In genomic region chr12:131808744-131809371, GRCh38 we compare ENCODE assay signal across 8 cellular contexts. TPM values are rescaled to one million over a fixed set of nuclear protein-coding genes. Genes with fewer than 3 reads are reported as not detected.
DNase-seq lines count a peak whose midpoint lies in the region; ATAC-seq and TF ChIP-seq lines count a peak whose summit lies in the region.

No MANE protein-coding gene starts in this region.

- POLR2A ChIA-PET in CD8-positive, alpha-beta T cell (lab: Charles Lee), result no interaction called here
- POLR2A ChIA-PET in activated CD8-positive, alpha-beta T cell treated with anti-CD3 and anti-CD28 coated beads, Interleukin-2, amount 10 ng/mL, durations not matched to agents 7 days and 5 days (lab: Charles Lee), result no interaction called here

- no peaks in the 10 kb centered on the region for H4K20me1 ChIP-seq in GM23338 (replicated peaks; ENCODE audit: insufficient read depth)

- H3K9me3 Mint-ChIP-seq in CD8-positive, alpha-beta T cell, result peaks cover 6% of the 10 kb centered on the region
- H3K9me3 Mint-ChIP-seq in GM23338, result peaks cover 21% of the 10 kb centered on the region
- H3K9me3 Mint-ChIP-seq in activated CD8-positive, alpha-beta T cell treated with anti-CD3 and anti-CD28 coated beads, Interleukin-2, amount 10 ng/mL, durations not matched to agents 7 days and 5 days (ENCODE audit: insufficient read depth), result peaks cover 7% of the 10 kb centered on the region

- WGBS in esophagus muscularis mucosa, result 68% methylated on average over 44 of the region's 44 CpGs

- no peak overlapping the region for H3K4me3 ChIP-seq in CD8-positive, alpha-beta T cell (ENCODE audit: low read depth, low read length)
- H3K4me3 ChIP-seq in GM23338, result no peak overlapping the region
- peak overlapping the region in 2 of 4 donors; percentile 40 to 41 for H3K4me3 ChIP-seq in esophagus muscularis mucosa

- H3K9me2 ChIP-seq in GM23338 (ENCODE audit: insufficient read depth), result no peaks in the 10 kb centered on the region

- peaks cover 2% of the 10 kb centered on the region for H3K36me3 Mint-ChIP-seq in CD8-positive, alpha-beta T cell
- H3K36me3 Mint-ChIP-seq in GM23338 (ENCODE audit: low read depth), result peaks cover 11% of the 10 kb centered on the region
- peaks cover 4% of the 10 kb centered on the region for H3K36me3 Mint-ChIP-seq in activated CD8-positive, alpha-beta T cell treated with anti-CD3 and anti-CD28 coated beads, Interleukin-2, amount 10 ng/mL, durations not matched to agents 7 days and 5 days (ENCODE audit: low read depth)

- H3K79me2 ChIP-seq in GM23338 (replicated peaks; ENCODE audit: insufficient read depth), result no peaks in the 10 kb centered on the region

- no peak for TF ChIP-seq CTCF in CD8-positive, alpha-beta T cell (IDR thresholded peaks at IDR 0.05)
- TF ChIP-seq CTCF in GM23338 (conservative IDR thresholded peaks at IDR 0.05; ENCODE audit: low read depth in 2 of 2) (no peak), esophagus muscularis mucosa (IDR thresholded peaks at IDR 0.05) (no peak)

- no peaks in the 10 kb centered on the region for H3K4me1 Mint-ChIP-seq in CD8-positive, alpha-beta T cell (ENCODE audit: low read depth)
- peaks cover 6% of the 10 kb centered on the region; the same call in 2 of the 3 replicates for H3K4me1 Mint-ChIP-seq in GM23338
- H3K4me1 Mint-ChIP-seq in activated CD8-positive, alpha-beta T cell treated with anti-CD3 and anti-CD28 coated beads, Interleukin-2, amount 10 ng/mL, durations not matched to agents 7 days and 5 days (ENCODE audit: low read depth), result no peaks in the 10 kb centered on the region

- H3K27me3 Mint-ChIP-seq in CD8-positive, alpha-beta T cell (ENCODE audit: low read depth), result no peaks in the 10 kb centered on the region
- peaks cover 11% of the 10 kb centered on the region for H3K27me3 Mint-ChIP-seq in GM23338 (ENCODE audit: insufficient read depth, low read depth, poor library complexity)
- no peaks in the 10 kb centered on the region for H3K27me3 Mint-ChIP-seq in activated CD8-positive, alpha-beta T cell treated with anti-CD3 and anti-CD28 coated beads, Interleukin-2, amount 10 ng/mL, durations not matched to agents 7 days and 5 days (ENCODE audit: low read depth)

- no peaks in the 10 kb centered on the region for H3K4me1 ChIP-seq in CD8-positive, alpha-beta T cell (ENCODE audit: insufficient read depth, low read length)
- H3K4me1 ChIP-seq in GM23338 (ENCODE audit: insufficient read depth) (peaks cover 8% of the 10 kb centered on the region), esophagus muscularis mucosa (peaks cover 0 to 7% (median 6%) of the 10 kb centered on the region in 4 donors)

- TF ChIP-seq POLR2A in esophagus muscularis mucosa (IDR thresholded peaks at IDR 0.05; ENCODE audit: low read depth), result no peak

- H3K4me3 Mint-ChIP-seq in CD8-positive, alpha-beta T cell, result peak overlapping the region; percentile 53
- H3K4me3 Mint-ChIP-seq in GM23338, result no peak overlapping the region
- peak overlapping the region; percentile 45 for H3K4me3 Mint-ChIP-seq in activated CD8-positive, alpha-beta T cell treated with anti-CD3 and anti-CD28 coated beads, Interleukin-2, amount 10 ng/mL, durations not matched to agents 7 days and 5 days

- H3K27me3 ChIP-seq in CD8-positive, alpha-beta T cell (ENCODE audit: insufficient read depth, low read length), result no peaks in the 10 kb centered on the region
- H3K27me3 ChIP-seq in GM23338 (ENCODE audit: insufficient read depth) (no peaks in the 10 kb centered on the region), esophagus muscularis mucosa (no peaks in the 10 kb centered on the region)

- H3F3A ChIP-seq in GM23338 (replicated peaks; ENCODE audit: low read depth), result no peaks in the 10 kb centered on the region; the same call in 1 of the 2 replicates

- no peaks in the 10 kb centered on the region for H3K9me3 ChIP-seq in CD8-positive, alpha-beta T cell (ENCODE audit: low read length)
- H3K9me3 ChIP-seq in esophagus muscularis mucosa, result peaks cover 0 to 7% (median 0%) of the 10 kb centered on the region in 4 donors

- no peak overlapping the region for H3K27ac ChIP-seq in CD8-positive, alpha-beta T cell (ENCODE audit: low read depth, low read length)
- H3K27ac ChIP-seq in GM23338 (ENCODE audit: low read depth) (no peak overlapping the region), esophagus muscularis mucosa (replicated peaks in 1 of 4) (no peak overlapping the region)

- intact Hi-C loops in CD8-positive, alpha-beta T cell (cut with DNase I, micrococcal nuclease), result no loop called here
- intact Hi-C loops in esophagus muscularis mucosa (cut with DNase I) (no loop called here), head of caudate nucleus (cut with DNase I) (no loop called here)

- H3K27ac Mint-ChIP-seq in CD8-positive, alpha-beta T cell, result no peak overlapping the region
- no peak overlapping the region for H3K27ac Mint-ChIP-seq in GM23338
- H3K27ac Mint-ChIP-seq in activated CD8-positive, alpha-beta T cell treated with anti-CD3 and anti-CD28 coated beads, Interleukin-2, amount 10 ng/mL, durations not matched to agents 7 days and 5 days, result no peak overlapping the region

- no peaks in the 10 kb centered on the region for H3K36me3 ChIP-seq in CD8-positive, alpha-beta T cell (ENCODE audit: insufficient read depth, low read length)
- H3K36me3 ChIP-seq in GM23338 (ENCODE audit: insufficient read depth) (no peaks in the 10 kb centered on the region), esophagus muscularis mucosa (no peaks in the 10 kb centered on the region)

- H2AFZ ChIP-seq in GM23338, result peak overlapping the region; percentile 59; the same call in 1 of the 2 replicates

- TF ChIP-seq EP300 in esophagus muscularis mucosa (IDR thresholded peaks at IDR 0.05), result no peak

- peak; percentile 54 for ATAC-seq in CD8-positive, alpha-beta T cell
- ATAC-seq in GM23338, result peak; percentile 67
- peak; percentile 67 for ATAC-seq in activated CD8-positive, alpha-beta T cell treated with anti-CD3 and anti-CD28 coated beads, Interleukin-2, amount 10 ng/mL, durations not matched to agents 7 days and 5 days

- DNase-seq in CD8-positive, alpha-beta T cell, result peak in 2 of 7 experiments; percentile 46 to 72
- DNase-seq in GM23338 (ENCODE audit: low spot score), result peak; percentile 58
- DNase-seq in activated CD8-positive, alpha-beta T cell treated with anti-CD3 and anti-CD28 coated beads, Interleukin-2, amount 10 ng/mL, durations not matched to agents 7 days and 5 days, result peak; percentile 35
- DNase-seq in hepatic stellate cell (ENCODE audit: low spot score), result peak; percentile 57
- no peak for DNase-seq in NCI-H69 (lab: John Stamatoyannopoulos, UW)
- DNase-seq in esophagus muscularis mucosa (ENCODE audit: extremely low spot score), result no peak
- no peak for DNase-seq in head of caudate nucleus
- DNase-seq in NCI-H1048 (lab: John Stamatoyannopoulos, UW), result no peak

- H3K4me2 ChIP-seq in GM23338, result no peak overlapping the region

- CTCF ChIA-PET in CD8-positive, alpha-beta T cell (lab: Charles Lee), result no interaction called here
- CTCF ChIA-PET in activated CD8-positive, alpha-beta T cell treated with anti-CD3 and anti-CD28 coated beads, Interleukin-2, amount 10 ng/mL, durations not matched to agents 7 days and 5 days (lab: Charles Lee), result no interaction called here

TF ChIP-seq in GM23338, 12 proteins besides CTCF, POLR2A, EP300 and RAD21 (continues in another document):
- TF ChIP-seq REST (IDR thresholded peaks at IDR 0.05; ENCODE audit: unreplicated experiment) (no peak), POLR2AphosphoS5 (IDR thresholded peaks at IDR 0.05; ENCODE audit: low read depth) (no peak), EZH2 (IDR thresholded peaks at IDR 0.05; ENCODE audit: low read depth, unreplicated experiment) (no peak), JUNB (IDR thresholded peaks at IDR 0.05; ENCODE audit: unreplicated experiment) (no peak), EZH2phosphoT487 (IDR thresholded peaks at IDR 0.05; ENCODE audit: unreplicated experiment) (no peak), ETS1 (IDR thresholded peaks at IDR 0.05) (no peak), STAT1 (IDR thresholded peaks at IDR 0.05; ENCODE audit: unreplicated experiment) (no peak), CREB1 (CRISPR knock-in tag; IDR thresholded peaks at IDR 0.05; ENCODE audit: low read depth) (no peak)

RNA-seq across cellular contexts. Expression of gene MMP17, which starts 19.3 kb away (rescaled TPM):
- total RNA-seq in CD8-positive, alpha-beta T cell, result under 1 TPM; 0.33 to 0.90 TPM
- 26.8 and 48.5 TPM in 2 replicates for total RNA-seq in GM23338 (2014; rRNA removed; shearing (Covaris generic))
- 10.4 and 16.9 TPM in 2 replicates for polyA plus RNA-seq in GM23338 (2016; fragmentation: Nextera tagmentation; extraction: Ambion mirVana)
- not detected for total RNA-seq in activated CD8-positive, alpha-beta T cell treated with anti-CD3 and anti-CD28 coated beads, Interleukin-2, amount 10 ng/mL, durations not matched to agents 7 days and 5 days
- 1 to 10 TPM; 2.5 to 5.8 (median 5.1) TPM for total RNA-seq in esophagus muscularis mucosa

Comparison
In these comparisons a context has a peak if more than half of its experiments do, and no peak if none do; other contexts are left out.
1. DNase-seq: peak in GM23338 (single experiment), activated CD8-positive, alpha-beta T cell treated with anti-CD3 and anti-CD28 coated beads, Interleukin-2, amount 10 ng/mL, durations not matched to agents 7 days and 5 days (single experiment) and hepatic stellate cell (single experiment); none in NCI-H69 (single experiment), esophagus muscularis mucosa (single experiment), head of caudate nucleus (0 of 42) and NCI-H1048 (single experiment).
2. Peak in every context shown above with its lines, with median percentiles within 50 percentile points of each other: ATAC-seq.